In genomic region chr2:17149945-17150344, GRCh38 we compare ENCODE assay signal across 16 cellular contexts.
"Had no signal": no experiment of that assay in that cellular context is flagged by ENCODE, and none has a peak within 500 bp of the region (broad histone marks: within the 10 kb centered on the region; RNA-seq: fewer than 3 reads in every experiment).

No MANE protein-coding gene starts in this region.

- DNase-seq: activated T-cell treated with anti-CD3 and anti-CD28 coated beads, Interleukin-2, amount 50 U/mL, for 24 hours; adrenal gland; brain microvascular endothelial cell; caudate nucleus; effector CD8-positive, alpha-beta T cell; foreskin keratinocyte; kidney; lower lobe of right lung; naive thymus-derived CD8-positive, alpha-beta T cell; retina; sigmoid colon; stimulated activated CD4-positive, alpha-beta T cell treated with anti-CD3 and anti-CD28 coated beads, Interleukin-2, amount 100 ng/mL, for 48 hours; stimulated activated CD8-positive, alpha-beta memory T cell treated with anti-CD3 and anti-CD28 coated beads, Interleukin-4, amount 100 ng/mL, for 48 hours; stimulated activated naive CD4-positive, alpha-beta T cell treated with Interleukin-2 at 50 U/mL for 16 hours had no signal

- ATAC-seq: activated T-helper 17 cell treated with anti-CD3 and anti-CD28 coated beads, Interleukin-2, amount 50 U/mL, for 72 hours; foreskin keratinocyte; left lobe of liver; naive thymus-derived CD8-positive, alpha-beta T cell had no signal
